12 cellular contexts compared by ENCODE assay signal in genomic region chr5:127042593-127042992, GRCh38. TPM values are rescaled to one million over a fixed set of nuclear protein-coding genes. Genes with fewer than 3 reads are reported as not detected.
A peak's percentile ranks its signal among the peaks of the same experiment; 100 is the strongest.
DNase-seq lines count a peak whose midpoint lies in the region; ATAC-seq, FAIRE-seq and TF ChIP-seq lines count a peak whose summit lies in the region.
"Had no signal": no experiment of that assay in that cellular context is flagged by ENCODE, and none has a peak within 500 bp of the region (broad histone marks: within the 10 kb centered on the region; RNA-seq: fewer than 3 reads in every experiment).

No MANE protein-coding gene starts in this region.

- no peak overlapping the region for H3K4me2 ChIP-seq in HepG2 (ENCODE audit: low read depth, low read length)

- intact Hi-C loops in HepG2 (cut with micrococcal nuclease; ENCODE audit: unreplicated experiment) (no loop called here), posterior cingulate gyrus (cut with DNase I) (no loop called here)

- in situ Hi-C loops in astrocyte of the cerebellum (cut with HindIII; ENCODE audit: low sequenced_read_pairs), result no loop called here
- in situ Hi-C loops in HepG2 (cut with HindIII; ENCODE audit: extremely low pct_ligation_motif_present, low pct_unique_long_range_greater_than_20kb), result loop anchor here (25.0 kb wide), 1 partner anchor 380 kb away; no protein-coding TSS in a partner anchor

- no peaks in the 10 kb centered on the region for H3K36me3 ChIP-seq in BJ (ENCODE audit: control insufficient read depth, insufficient read depth, low read length)
- H3K36me3 ChIP-seq in HepG2 (replicated peaks in 1 of 2; ENCODE audit: control insufficient read depth in 1 of 2, insufficient read depth in 2 of 2, low read length in 2 of 2), result no peaks in the 10 kb centered on the region; a peak in 1 of 5 replicates
- H3K36me3 ChIP-seq: gastrocnemius medialis, pancreas had no signal

- TF ChIP-seq EP300 in HepG2 (IDR thresholded peaks at IDR 0.05; ENCODE audit: low read depth in 2 of 2, low read length in 2 of 2) (no peak), HepG2 (CRISPR knock-in tag; IDR thresholded peaks at IDR 0.05; ENCODE audit: borderline replicate concordance) (no peak)

- peak; percentile 25; the same call in 1 of the 2 replicates for TF ChIP-seq CTCF in BJ (IDR thresholded peaks at IDR 0.05; ENCODE audit: insufficient read depth, low read depth, low read length)
- TF ChIP-seq CTCF in astrocyte of the cerebellum (IDR thresholded peaks at IDR 0.05; ENCODE audit: low read depth, low read length, missing control alignments), result peak; percentile 26
- TF ChIP-seq CTCF in HepG2 (CRISPR knock-in tag; IDR thresholded peaks at IDR 0.05), result no peak

- CTCF ChIA-PET in BJ (lab: Yijun Ruan, JAX), result no interaction called here
- CTCF ChIA-PET in HepG2 (lab: Yijun Ruan, JAX; ENCODE audit: low intra/inter-chr PET ratio, low total read pairs), result no interaction called here

- H3K27ac ChIP-seq in HepG2 (ENCODE audit: extremely low read length, insufficient read depth, low read length), result no peak overlapping the region
- H3K27ac ChIP-seq: gastrocnemius medialis, pancreas had no signal

- TF ChIP-seq POLR2A in HepG2 (IDR thresholded peaks at IDR 0.05; ENCODE audit: insufficient read depth in 1 of 2, low read depth in 2 of 2, low read length in 2 of 2), result no peak

- no peaks in the 10 kb centered on the region for H3K9me3 ChIP-seq in HepG2 (ENCODE audit: low read length)
- H3K9me3 ChIP-seq: gastrocnemius medialis, pancreas had no signal

- no peak for TF ChIP-seq RAD21 in HepG2 (CRISPR knock-in tag; IDR thresholded peaks at IDR 0.05)

- no TSS peak for BruUV-seq in HepG2 (replicated peaks; lab: Mats Ljungman, UMichigan)

- H4K20me1 ChIP-seq in HepG2 (ENCODE audit: insufficient read depth, low read length), result no peaks in the 10 kb centered on the region

- WGBS in HepG2 (ENCODE audit: low lambda C conversion rate), result 96% methylated on average over 2 of the region's 2 CpGs

- no peaks in the 10 kb centered on the region for H3K79me2 ChIP-seq in HepG2 (ENCODE audit: insufficient read depth, low read length)

- H3K4me3 ChIP-seq in BJ (ENCODE audit: low read depth, low read length) (no peak overlapping the region), astrocyte of the cerebellum (ENCODE audit: low read depth, low read length) (no peak overlapping the region), HepG2 (replicated peaks in 1 of 3; ENCODE audit: insufficient read depth in 1 of 3, low read depth in 2 of 3, low read length in 3 of 3) (no peak overlapping the region)
- H3K4me3 ChIP-seq: gastrocnemius medialis, pancreas had no signal

- no peak for FAIRE-seq in HepG2 (lab: Jason Lieb, UNC)
- FAIRE-seq: pancreas had no signal

- POLR2A ChIA-PET in BJ (lab: Charles Lee) (no interaction called here), HepG2 (lab: Yijun Ruan, JAX) (no interaction called here)

- no peak for ATAC-seq in HepG2
- ATAC-seq: gastrocnemius medialis, left ventricle myocardium superior, pancreas had no signal

- no peaks in the 10 kb centered on the region for H3K4me1 ChIP-seq in HepG2 (ENCODE audit: insufficient read depth, low read length)
- H3K4me1 ChIP-seq: pancreas had no signal

- H2AFZ ChIP-seq in HepG2 (ENCODE audit: low read length), result no peak overlapping the region

- no peak for DNase-seq in BJ (ENCODE audit: low read depth)
- DNase-seq in HT-29 (ENCODE audit: low spot score), result peak; percentile 9
- DNase-seq in astrocyte of the cerebellum (ENCODE audit: low read depth), result no peak
- peak; percentile 62 to 70 for DNase-seq in lung microvascular endothelial cell (ENCODE audit: low read depth in 2 of 2)
- no peak for DNase-seq in HepG2 (ENCODE audit: low spot score)
- no peak for DNase-seq in ureter (ENCODE audit: low spot score)
- DNase-seq in posterior cingulate gyrus, result no peak
- no peak for DNase-seq in T-helper 2 cell
- DNase-seq: activated B cell treated with CpG ODN at 0.5 μM for 24 hours, gastrocnemius medialis, left ventricle myocardium superior, pancreas had no signal

- no peak overlapping the region for H3K9ac ChIP-seq in HepG2 (ENCODE audit: insufficient read depth, low read depth, low read length)

- no peaks in the 10 kb centered on the region for H3K27me3 ChIP-seq in BJ (ENCODE audit: control insufficient read depth, insufficient read depth, low read length)
- H3K27me3 ChIP-seq in HepG2 (ENCODE audit: control insufficient read depth in 1 of 2, insufficient read depth in 2 of 2, low read length in 2 of 2), result no peaks in the 10 kb centered on the region
- H3K27me3 ChIP-seq: gastrocnemius medialis, pancreas had no signal

TF ChIP-seq in HepG2, 621 proteins besides CTCF, POLR2A, EP300 and RAD21 (continues in another document):
- TF ChIP-seq ZNF761 (CRISPR knock-in tag; conservative IDR thresholded peaks at IDR 0.05) (no peak), BRD4 (CRISPR knock-in tag; IDR thresholded peaks at IDR 0.05) (no peak), ARNTL (CRISPR knock-in tag; IDR thresholded peaks at IDR 0.05) (no peak), SUZ12 (IDR thresholded peaks at IDR 0.05; ENCODE audit: low read depth, low read length) (no peak), ARHGAP35 (CRISPR knock-in tag; IDR thresholded peaks at IDR 0.05; ENCODE audit: borderline replicate concordance) (no peak), ZNF124 (CRISPR knock-in tag; IDR thresholded peaks at IDR 0.05) (no peak), ZNF576 (CRISPR knock-in tag; IDR thresholded peaks at IDR 0.05) (no peak), HOXA9 (CRISPR knock-in tag; IDR thresholded peaks at IDR 0.05; ENCODE audit: borderline replicate concordance) (no peak), ZBTB20 (CRISPR knock-in tag; IDR thresholded peaks at IDR 0.05; ENCODE audit: borderline replicate concordance, low read depth) (no peak)

RNA-seq across cellular contexts. Expression of gene MARCHF3, which starts 12.2 kb away (rescaled TPM):
- polyA plus RNA-seq in BJ (2011; rRNA removed) (8.6 TPM in 2 replicates), HepG2 (2011; rRNA removed) (4.3 and 4.8 TPM in 2 replicates)
- 9.5 and 18.7 TPM in 2 replicates for polyA minus RNA-seq in BJ (2011; rRNA and poly(A)+ RNA removed)
- total RNA-seq in HT-29 (2014; rRNA removed; shearing (Covaris generic)), result 18.2 and 32.5 TPM in 2 replicates
- total RNA-seq in lung microvascular endothelial cell (107 and 112 TPM in 2 replicates), HepG2 (2016; rRNA removed; fragmentation: Illumina TruSeq; extraction: Trizol) (9.0 and 11.9 TPM in 2 replicates), ureter (7.0 TPM)
- 16.8 and 18.3 TPM in 2 replicates for total RNA-seq in HepG2 (2016; cell fraction: cytosol; rRNA removed; fragmentation: Illumina TruSeq; extraction: Trizol; ENCODE audit: low read depth)
- 10.2 and 12.7 TPM in 2 replicates for total RNA-seq in HepG2 (2016; cell fraction: insoluble cytoplasmic fraction; rRNA removed; fragmentation: Illumina TruSeq; extraction: Trizol)
- total RNA-seq in HepG2 (2016; cell fraction: membrane; rRNA removed; fragmentation: Illumina TruSeq; extraction: Trizol), result 20.1 and 23.6 TPM in 2 replicates
- 8.5 and 10.1 TPM in 2 replicates for total RNA-seq in HepG2 (2016; cell fraction: nucleus; rRNA removed; fragmentation: Illumina TruSeq; extraction: Trizol)
- polyA plus RNA-seq in HepG2 (2011; cell fraction: cytosol; rRNA removed), result 3.3 and 4.3 TPM in 2 replicates
- polyA plus RNA-seq in HepG2 (2011; cell fraction: nucleus; rRNA removed), result 2.8 and 3.5 TPM in 2 replicates
- polyA plus RNA-seq in HepG2 (2012), result 1.4 and 3.0 TPM in 2 replicates
- 10.2 and 16.4 TPM in 2 replicates for polyA plus RNA-seq in HepG2 (2016; cell fraction: cytosol; fragmentation: Illumina TruSeq; extraction: Trizol; ENCODE audit: low read depth)
- polyA plus RNA-seq in HepG2 (2016; cell fraction: insoluble cytoplasmic fraction; fragmentation: Illumina TruSeq; extraction: Trizol; ENCODE audit: low read depth), result 8.3 and 11.1 TPM in 2 replicates
- polyA plus RNA-seq in HepG2 (2016; cell fraction: membrane; fragmentation: Illumina TruSeq; extraction: Trizol; ENCODE audit: low read depth), result 17.2 and 19.6 TPM in 2 replicates
- 6.8 and 8.9 TPM in 2 replicates for polyA plus RNA-seq in HepG2 (2016; cell fraction: nucleus; fragmentation: Illumina TruSeq; extraction: Trizol; ENCODE audit: insufficient read depth, low read depth)
- polyA minus RNA-seq in HepG2 (2011; rRNA and poly(A)+ RNA removed; ENCODE audit: low replicate concordance), result 1.9 and 10.3 TPM in 2 replicates
- 1.4 and 3.9 TPM in 2 replicates for polyA minus RNA-seq in HepG2 (2011; cell fraction: cytosol; rRNA and poly(A)+ RNA removed)
- polyA minus RNA-seq in HepG2 (2011; cell fraction: nucleus; rRNA and poly(A)+ RNA removed), result 4.5 and 7.2 TPM in 2 replicates

RNA-seq across cellular contexts. Expression of gene C5orf63, which starts 30.7 kb away (rescaled TPM):
- polyA plus RNA-seq in BJ (2011; rRNA removed), result 1.4 and 3.9 TPM in 2 replicates
- polyA minus RNA-seq in BJ (2011; rRNA and poly(A)+ RNA removed), result 0.62 and 1.6 TPM in 2 replicates
- total RNA-seq in HT-29 (2014; rRNA removed; shearing (Covaris generic)), result 4.4 and 8.1 TPM in 2 replicates
- 0.87 and 2.4 TPM in 2 replicates for total RNA-seq in lung microvascular endothelial cell
- 8.8 and 9.1 TPM in 2 replicates for total RNA-seq in HepG2 (2016; rRNA removed; fragmentation: Illumina TruSeq; extraction: Trizol)
- total RNA-seq in HepG2 (2016; cell fraction: cytosol; rRNA removed; fragmentation: Illumina TruSeq; extraction: Trizol; ENCODE audit: low read depth), result 1.5 and 2.9 TPM in 2 replicates
- total RNA-seq in HepG2 (2016; cell fraction: insoluble cytoplasmic fraction; rRNA removed; fragmentation: Illumina TruSeq; extraction: Trizol), result 10.5 and 11.2 TPM in 2 replicates
- total RNA-seq in HepG2 (2016; cell fraction: membrane; rRNA removed; fragmentation: Illumina TruSeq; extraction: Trizol), result 3.2 and 3.3 TPM in 2 replicates
- 13.7 and 20.9 TPM in 2 replicates for total RNA-seq in HepG2 (2016; cell fraction: nucleus; rRNA removed; fragmentation: Illumina TruSeq; extraction: Trizol)
- polyA plus RNA-seq in HepG2 (2011; rRNA removed), result 7.5 and 7.9 TPM in 2 replicates
- polyA plus RNA-seq in HepG2 (2011; cell fraction: cytosol; rRNA removed), result 2.6 and 4.3 TPM in 2 replicates
- 11.9 and 18.3 TPM in 2 replicates for polyA plus RNA-seq in HepG2 (2011; cell fraction: nucleus; rRNA removed)
- 7.6 and 7.9 TPM in 2 replicates for polyA plus RNA-seq in HepG2 (2012)
- 3.0 and 3.2 TPM in 2 replicates for polyA plus RNA-seq in HepG2 (2016; cell fraction: cytosol; fragmentation: Illumina TruSeq; extraction: Trizol; ENCODE audit: low read depth)
- polyA plus RNA-seq in HepG2 (2016; cell fraction: insoluble cytoplasmic fraction; fragmentation: Illumina TruSeq; extraction: Trizol; ENCODE audit: low read depth), result 7.0 and 12.1 TPM in 2 replicates
- 2.3 and 2.4 TPM in 2 replicates for polyA plus RNA-seq in HepG2 (2016; cell fraction: membrane; fragmentation: Illumina TruSeq; extraction: Trizol; ENCODE audit: low read depth)
- 14.0 TPM in 2 replicates for polyA plus RNA-seq in HepG2 (2016; cell fraction: nucleus; fragmentation: Illumina TruSeq; extraction: Trizol; ENCODE audit: insufficient read depth, low read depth)
- 8.7 TPM in 1 of 2 replicates, not detected in the other for polyA minus RNA-seq in HepG2 (2011; rRNA and poly(A)+ RNA removed; ENCODE audit: low replicate concordance)
- 1.4 and 2.1 TPM in 2 replicates for polyA minus RNA-seq in HepG2 (2011; cell fraction: cytosol; rRNA and poly(A)+ RNA removed)
- 25.5 and 36.3 TPM in 2 replicates for polyA minus RNA-seq in HepG2 (2011; cell fraction: nucleus; rRNA and poly(A)+ RNA removed)
- total RNA-seq in ureter, result 15.5 TPM

Comparison
In these comparisons a context has a peak if more than half of its experiments do, and no peak if none do; other contexts are left out.
1. DNase-seq: peak in HT-29 (single experiment) and lung microvascular endothelial cell (2 of 2); none in BJ (single experiment), astrocyte of the cerebellum (single experiment), HepG2 (single experiment), ureter (single experiment), posterior cingulate gyrus (0 of 10) and T-helper 2 cell (0 of 5).